ENCODE assay signal across 15 cellular contexts in genomic region chr3:189512039-189512438, GRCh38.
DNase-seq lines count a peak whose midpoint lies in the region; ATAC-seq and TF ChIP-seq lines count a peak whose summit lies in the region.
"Had no signal": no experiment of that assay in that cellular context is flagged by ENCODE, and none has a peak within 500 bp of the region (broad histone marks: within the 10 kb centered on the region; RNA-seq: fewer than 3 reads in every experiment).

No MANE protein-coding gene starts in this region.

- peak; percentile 42; the same call in 1 of the 3 replicates for TF ChIP-seq CTCF in GM12872 (IDR thresholded peaks at IDR 0.05; ENCODE audit: insufficient read depth, low read depth, low read length)
- peak; percentile 11 for TF ChIP-seq CTCF in GM20000 (IDR thresholded peaks at IDR 0.05; ENCODE audit: extremely low read depth, missing control alignments)
- TF ChIP-seq CTCF in PC-3 (conservative IDR thresholded peaks at IDR 0.05; ENCODE audit: low read depth, low read length), result no peak

- H3K4me3 Mint-ChIP-seq in T-helper 2 cell treated with Interferon-gamma antibody and Interleukin-4, amounts not matched to agents 5 μg/mL and 100 μg/mL, for 36 hours, result no peak overlapping the region
- H3K4me3 Mint-ChIP-seq in activated T-helper 1 cell treated with anti-CD3 and anti-CD28 coated beads, Interleukin-12 subunit alpha, Interleukin-12 subunit beta, Interleukin-2, Interleukin-4 antibody, amounts not matched to agents 30 ng/mL and 10 ng/mL and 1 ng/mL, durations not matched to agents 14 hours and 24 hours and 36 hours, result no peak overlapping the region
- H3K4me3 Mint-ChIP-seq: HFFc6 had no signal

- no peaks in the 10 kb centered on the region for H3K9me3 ChIP-seq in PC-3 (ENCODE audit: low read length)

- ATAC-seq in HG03135 (IDR thresholded peaks at IDR 0.05; ENCODE audit: unreplicated experiment) (peak; percentile 71), PC-3 (no peak)

- no peaks in the 10 kb centered on the region for H3F3A ChIP-seq in PC-3 (ENCODE audit: low read length, unreplicated experiment)

- no peaks in the 10 kb centered on the region for H3K36me3 ChIP-seq in PC-3 (ENCODE audit: low read depth, low read length)
- H3K36me3 ChIP-seq: BLaER1 had no signal

- H3K4me1 ChIP-seq in PC-3 (ENCODE audit: insufficient read depth, low read length), result peaks cover 21% of the 10 kb centered on the region
- H3K4me1 ChIP-seq: BLaER1 had no signal

- no peaks in the 10 kb centered on the region for H4K20me1 ChIP-seq in PC-3 (ENCODE audit: low read length)
- H4K20me1 ChIP-seq: BLaER1 had no signal

- no peaks in the 10 kb centered on the region for H3K27me3 ChIP-seq in PC-3 (ENCODE audit: low read length)
- H3K27me3 ChIP-seq: BLaER1 had no signal

- H3K9me2 ChIP-seq in PC-3 (replicated peaks; ENCODE audit: low read length), result no peaks in the 10 kb centered on the region

- no peaks in the 10 kb centered on the region for H3K79me2 ChIP-seq in PC-3 (ENCODE audit: low read length)

- H3K27ac ChIP-seq in PC-3 (ENCODE audit: low read length), result peak overlapping the region; percentile 82; the same call in 1 of the 2 replicates
- H3K27ac ChIP-seq: BLaER1 had no signal

- H3K4me1 Mint-ChIP-seq in T-helper 2 cell treated with Interferon-gamma antibody and Interleukin-4, amounts not matched to agents 5 μg/mL and 100 μg/mL, for 36 hours (ENCODE audit: low read depth), result peaks cover 10% of the 10 kb centered on the region
- peaks cover 9% of the 10 kb centered on the region for H3K4me1 Mint-ChIP-seq in activated T-helper 1 cell treated with anti-CD3 and anti-CD28 coated beads, Interleukin-12 subunit alpha, Interleukin-12 subunit beta, Interleukin-2, Interleukin-4 antibody, amounts not matched to agents 30 ng/mL and 10 ng/mL and 1 ng/mL, durations not matched to agents 14 hours and 24 hours and 36 hours (ENCODE audit: low read depth)

- H3K27ac Mint-ChIP-seq in T-helper 2 cell treated with Interferon-gamma antibody and Interleukin-4, amounts not matched to agents 5 μg/mL and 100 μg/mL, for 36 hours, result no peak overlapping the region
- H3K27ac Mint-ChIP-seq in activated T-helper 1 cell treated with anti-CD3 and anti-CD28 coated beads, Interleukin-12 subunit alpha, Interleukin-12 subunit beta, Interleukin-2, Interleukin-4 antibody, amounts not matched to agents 30 ng/mL and 10 ng/mL and 1 ng/mL, durations not matched to agents 14 hours and 24 hours and 36 hours, result no peak overlapping the region
- H3K27ac Mint-ChIP-seq: HFFc6 had no signal

- DNase-seq in GM20000 (ENCODE audit: low spot score) (peak; percentile 43), PC-3 (no peak), NCI-H1092 (lab: John Stamatoyannopoulos, UW) (no peak), NCI-H187 treated with DMSO at 0.1 percent for 48 hours (lab: John Stamatoyannopoulos, UW) (no peak)
- DNase-seq in T-helper 2 cell treated with Interferon-gamma antibody and Interleukin-4, amounts not matched to agents 5 μg/mL and 100 μg/mL, for 36 hours (ENCODE audit: low spot score), result no peak
- DNase-seq in activated T-helper 1 cell treated with anti-CD3 and anti-CD28 coated beads, Interleukin-12 subunit alpha, Interleukin-12 subunit beta, Interleukin-2, Interleukin-4 antibody, amounts not matched to agents 30 ng/mL and 10 ng/mL and 1 ng/mL, durations not matched to agents 14 hours and 24 hours and 36 hours (ENCODE audit: low spot score), result no peak
- DNase-seq: activated CD4-positive, CD25-positive, alpha-beta regulatory T cell treated with anti-CD3 and anti-CD28 coated beads, Interleukin-2, amount 50 U/mL, for 72 hours; erythroblast; HFFc6; NCI-H526 had no signal

- H3K27me3 Mint-ChIP-seq in T-helper 2 cell treated with Interferon-gamma antibody and Interleukin-4, amounts not matched to agents 5 μg/mL and 100 μg/mL, for 36 hours (ENCODE audit: low read depth), result no peaks in the 10 kb centered on the region
- no peaks in the 10 kb centered on the region for H3K27me3 Mint-ChIP-seq in activated T-helper 1 cell treated with anti-CD3 and anti-CD28 coated beads, Interleukin-12 subunit alpha, Interleukin-12 subunit beta, Interleukin-2, Interleukin-4 antibody, amounts not matched to agents 30 ng/mL and 10 ng/mL and 1 ng/mL, durations not matched to agents 14 hours and 24 hours and 36 hours (ENCODE audit: insufficient read depth)

- peaks cover 16% of the 10 kb centered on the region for H3K9me3 Mint-ChIP-seq in T-helper 2 cell treated with Interferon-gamma antibody and Interleukin-4, amounts not matched to agents 5 μg/mL and 100 μg/mL, for 36 hours
- H3K9me3 Mint-ChIP-seq in activated T-helper 1 cell treated with anti-CD3 and anti-CD28 coated beads, Interleukin-12 subunit alpha, Interleukin-12 subunit beta, Interleukin-2, Interleukin-4 antibody, amounts not matched to agents 30 ng/mL and 10 ng/mL and 1 ng/mL, durations not matched to agents 14 hours and 24 hours and 36 hours, result peaks cover 10% of the 10 kb centered on the region

- no peak overlapping the region for H3K4me2 ChIP-seq in PC-3 (ENCODE audit: low read length)
- H3K4me2 ChIP-seq: BLaER1 had no signal

- H3K9ac ChIP-seq in PC-3 (ENCODE audit: low read length), result no peak overlapping the region
- H3K9ac ChIP-seq: BLaER1 had no signal

- no TSS peak for BruUV-seq in PC-3 (replicated peaks; lab: Mats Ljungman, UMichigan)

- H3K36me3 Mint-ChIP-seq in T-helper 2 cell treated with Interferon-gamma antibody and Interleukin-4, amounts not matched to agents 5 μg/mL and 100 μg/mL, for 36 hours (ENCODE audit: low read depth), result peaks cover 10% of the 10 kb centered on the region
- peaks cover under 1% of the 10 kb centered on the region for H3K36me3 Mint-ChIP-seq in activated T-helper 1 cell treated with anti-CD3 and anti-CD28 coated beads, Interleukin-12 subunit alpha, Interleukin-12 subunit beta, Interleukin-2, Interleukin-4 antibody, amounts not matched to agents 30 ng/mL and 10 ng/mL and 1 ng/mL, durations not matched to agents 14 hours and 24 hours and 36 hours (ENCODE audit: low read depth)

- intact Hi-C loops in PC-3 (cut with micrococcal nuclease), result loop anchor here (2.0 kb wide), 4 partner anchors 53 to 245 kb away; no protein-coding TSS in a partner anchor
- intact Hi-C loops in activated T-helper 1 cell treated with anti-CD3 and anti-CD28 coated beads, Interleukin-12 subunit alpha, Interleukin-12 subunit beta, Interleukin-2, Interleukin-4 antibody, amounts not matched to agents 30 ng/mL and 10 ng/mL and 1 ng/mL, durations not matched to agents 14 hours and 24 hours and 36 hours (cut with micrococcal nuclease), result no loop called here

- H2AFZ ChIP-seq in PC-3 (ENCODE audit: low read length), result no peak overlapping the region

- POLR2A ChIA-PET in PC-3 (lab: Charles Lee; ENCODE audit: unreplicated experiment), result interaction anchor here (0.6 kb wide), 1 partner anchor 501 kb away, joined by 7 read pairs; no protein-coding TSS in a partner anchor

- CTCF ChIA-PET in PC-3 (lab: Charles Lee), result interaction anchor here (0.5 kb wide), 1 partner anchor 45 kb away, joined by 3 read pairs; no protein-coding TSS in a partner anchor

- no peak overlapping the region for H3K4me3 ChIP-seq in PC-3 (ENCODE audit: low read length)
- H3K4me3 ChIP-seq: BLaER1, lung, skin epidermis had no signal
